ENCODE assay signal across 8 cellular contexts in genomic region chr6:149544646-149545257, GRCh38. TPM values are rescaled to one million over a fixed set of nuclear protein-coding genes. Genes with fewer than 3 reads are reported as not detected.
DNase-seq lines count a peak whose midpoint lies in the region; ATAC-seq and TF ChIP-seq lines count a peak whose summit lies in the region.

No MANE protein-coding gene starts in this region.

- no peaks in the 10 kb centered on the region for H3K27me3 ChIP-seq in CD8-positive, alpha-beta memory T cell (ENCODE audit: insufficient read depth, low read length, poor library complexity, severe bottlenecking)
- no peaks in the 10 kb centered on the region for H3K27me3 ChIP-seq in endocrine pancreas (ENCODE audit: control insufficient read depth, insufficient read depth, low read length)
- no peaks in the 10 kb centered on the region for H3K27me3 ChIP-seq in neuron (ENCODE audit: insufficient read depth, low read length)

- no peak overlapping the region for H2AFZ ChIP-seq in neuron (ENCODE audit: low read depth, low read length)

- H3K4me1 ChIP-seq in CD8-positive, alpha-beta memory T cell (ENCODE audit: insufficient read depth, low read length) = peaks cover 34% of the 10 kb centered on the region
- H3K4me1 ChIP-seq in endocrine pancreas (ENCODE audit: control insufficient read depth, insufficient read depth, low read length) (peaks cover 17% of the 10 kb centered on the region), neuron (ENCODE audit: insufficient read depth, low read length) (peaks cover 19% of the 10 kb centered on the region)

- CTCF ChIA-PET in CD8-positive, alpha-beta memory T cell (lab: Charles Lee) = interaction anchor here (1.1 to 4.6 kb wide), 8 partner anchors 8 to 793 kb away, joined by 3 to 51 read pairs (median 4); partner anchors contain the start of gene GINM1

- DNase-seq in CD8-positive, alpha-beta memory T cell = no peak
- DNase-seq in NB4 (ENCODE audit: low read depth) (no peak), DMS153 treated with DMSO at 0.1 percent for 48 hours (lab: John Stamatoyannopoulos, UW; ENCODE audit: unreplicated experiment) (no peak), C1 segment of cervical spinal cord (lab: John Stamatoyannopoulos, UW) (no peak), pons (ENCODE audit: low spot score) (no peak)

- no peak for TF ChIP-seq CTCF in NB4 (IDR thresholded peaks at IDR 0.05; ENCODE audit: low read depth, low read length)

- peaks cover 0 to 38% (median 2%) of the 10 kb centered on the region in 3 donors for H3K36me3 Mint-ChIP-seq in CD8-positive, alpha-beta memory T cell

- no peaks in the 10 kb centered on the region for H3K9me3 Mint-ChIP-seq in CD8-positive, alpha-beta memory T cell

- H3K4me3 ChIP-seq in CD8-positive, alpha-beta memory T cell (ENCODE audit: low read length) = peak overlapping the region; percentile 100
- H3K4me3 ChIP-seq in NB4 (ENCODE audit: low read depth, low read length) = peak overlapping the region; percentile 79
- peak overlapping the region; percentile 94 for H3K4me3 ChIP-seq in endocrine pancreas (ENCODE audit: control insufficient read depth, insufficient read depth, low read length)
- H3K4me3 ChIP-seq in neuron (ENCODE audit: low read length) = peak overlapping the region; percentile 63

- ATAC-seq in HG03442 (IDR thresholded peaks at IDR 0.05; ENCODE audit: unreplicated experiment) = no peak

- H3K9me3 ChIP-seq in CD8-positive, alpha-beta memory T cell (ENCODE audit: low read length) = no peaks in the 10 kb centered on the region
- no peaks in the 10 kb centered on the region for H3K9me3 ChIP-seq in endocrine pancreas (ENCODE audit: control insufficient read depth, low read length)
- no peaks in the 10 kb centered on the region for H3K9me3 ChIP-seq in neuron (ENCODE audit: low read length)

- no peak for TF ChIP-seq POLR2A in NB4 (IDR thresholded peaks at IDR 0.05; ENCODE audit: extremely low read depth, insufficient read length)

- H3K27me3 Mint-ChIP-seq in CD8-positive, alpha-beta memory T cell = no peaks in the 10 kb centered on the region

- H3K4me1 Mint-ChIP-seq in CD8-positive, alpha-beta memory T cell = peaks cover 42 to 47% (median 44%) of the 10 kb centered on the region in 3 donors

- H3K36me3 ChIP-seq in CD8-positive, alpha-beta memory T cell (ENCODE audit: insufficient read depth, low read length) = no peaks in the 10 kb centered on the region
- H3K36me3 ChIP-seq in endocrine pancreas (ENCODE audit: control insufficient read depth, insufficient read depth, low read length) = no peaks in the 10 kb centered on the region
- H3K36me3 ChIP-seq in neuron (ENCODE audit: insufficient read depth, low read length) = peaks cover 14% of the 10 kb centered on the region

- H3K9ac ChIP-seq in endocrine pancreas (ENCODE audit: control insufficient read depth, insufficient read depth, low read length) = peak overlapping the region; percentile 96

- H3K27ac ChIP-seq in CD8-positive, alpha-beta memory T cell (ENCODE audit: low read depth, low read length) = peak overlapping the region; percentile 100

- POLR2A ChIA-PET in CD8-positive, alpha-beta memory T cell (lab: Charles Lee) = interaction anchor here (0.6 to 2.7 kb wide), 7 partner anchors 21 to 220 kb away, joined by 4 to 13 read pairs (median 5); partner anchors contain the start of genes GINM1, LATS1 and ZC3H12D

- H3K27ac Mint-ChIP-seq in CD8-positive, alpha-beta memory T cell = peak overlapping the region; percentile 99 to 100 (median 100)

- H3K4me3 Mint-ChIP-seq in CD8-positive, alpha-beta memory T cell = peak overlapping the region; percentile 98 to 100 (median 99)

RNA-seq across cellular contexts. Expression of gene PPIL4, which starts 1.1 kb away (rescaled TPM):
- total RNA-seq in CD8-positive, alpha-beta memory T cell = 10 to 100 TPM; 29.7 to 31.9 TPM
- polyA plus RNA-seq in CD8-positive, alpha-beta memory T cell = 10.7 TPM

RNA-seq across cellular contexts. Expression of gene GINM1, which starts 21.4 kb away (rescaled TPM):
- total RNA-seq in CD8-positive, alpha-beta memory T cell = 10 to 100 TPM; 20.4 to 20.5 TPM
- polyA plus RNA-seq in CD8-positive, alpha-beta memory T cell = 24.7 TPM

RNA-seq across cellular contexts. Expression of gene ZC3H12D, which starts 59.9 kb away (rescaled TPM):
- 10 to 100 TPM; 83.5 to 84.5 TPM for total RNA-seq in CD8-positive, alpha-beta memory T cell
- polyA plus RNA-seq in CD8-positive, alpha-beta memory T cell = 2.5 TPM
